Comparison of ENCODE assay signal across 1 cellular context in genomic region chr3:42665050-42665878, GRCh38.
TF ChIP-seq lines count a peak whose summit lies in the region.

No MANE protein-coding gene starts in this region.

TF ChIP-seq in H1, 55 proteins besides CTCF, POLR2A, EP300 and RAD21:
- TF ChIP-seq CHD7 (IDR thresholded peaks at IDR 0.05; ENCODE audit: insufficient replicate concordance, low read length) (no peak), MAFK (IDR thresholded peaks at IDR 0.05; ENCODE audit: low read depth, low read length) (no peak), JUND (IDR thresholded peaks at IDR 0.05; ENCODE audit: low read length) (no peak), GABPA (IDR thresholded peaks at IDR 0.05; ENCODE audit: borderline replicate concordance, insufficient read depth, low read length) (no peak)
